ENCODE assay signal across 9 cellular contexts in genomic region chr3:5192568-5193319, GRCh38. TPM values are rescaled to one million over a fixed set of nuclear protein-coding genes. Genes with fewer than 3 reads are reported as not detected.
DNase-seq lines count a peak whose midpoint lies in the region; ATAC-seq and TF ChIP-seq lines count a peak whose summit lies in the region.
"Had no signal": no experiment of that assay in that cellular context is flagged by ENCODE, and none has a peak within 500 bp of the region (broad histone marks: within the 10 kb centered on the region; RNA-seq: fewer than 3 reads in every experiment).

No MANE protein-coding gene starts in this region.

- no peaks in the 10 kb centered on the region for H3K9me3 ChIP-seq in SU-DHL-6 (ENCODE audit: insufficient read depth, low read length)
- H3K9me3 ChIP-seq in mammary epithelial cell (replicated peaks; ENCODE audit: insufficient read depth, low read length), result no peaks in the 10 kb centered on the region

- CTCF ChIA-PET in mammary epithelial cell (lab: Charles Lee; ENCODE audit: low non-redundant PET), result no interaction called here

- H3K36me3 ChIP-seq in SU-DHL-6 (ENCODE audit: low read length) (peaks cover 26% of the 10 kb centered on the region), mammary epithelial cell (ENCODE audit: insufficient read depth, low read length) (peaks cover 6% of the 10 kb centered on the region)

- H3K4me3 ChIP-seq in SU-DHL-6 (ENCODE audit: insufficient read depth, low read length, poor library complexity, severe bottlenecking) (peak overlapping the region; percentile 95), mammary epithelial cell (replicated peaks in 1 of 3; ENCODE audit: insufficient read depth in 1 of 3, low read depth in 2 of 3, low read length in 3 of 3) (no peak overlapping the region)

- intact Hi-C loops in mammary epithelial cell (cut with micrococcal nuclease), result no loop called here

- H2AFZ ChIP-seq in SU-DHL-6 (ENCODE audit: low read depth, low read length, severe bottlenecking) (no peak overlapping the region), mammary epithelial cell (ENCODE audit: low read depth, low read length) (no peak overlapping the region)

- dilution Hi-C loops in mammary epithelial cell (cut with HindIII; ENCODE audit: low sequenced_read_pairs), result no loop called here

- peaks cover 22% of the 10 kb centered on the region for H4K20me1 ChIP-seq in SU-DHL-6 (ENCODE audit: low read depth, low read length)
- no peaks in the 10 kb centered on the region for H4K20me1 ChIP-seq in mammary epithelial cell (ENCODE audit: insufficient read depth, low read length)

- H3K27me3 ChIP-seq in SU-DHL-6 (ENCODE audit: low read length) (no peaks in the 10 kb centered on the region), mammary epithelial cell (ENCODE audit: insufficient read depth, low read length) (no peaks in the 10 kb centered on the region)

- no peaks in the 10 kb centered on the region for H3K9me2 ChIP-seq in SU-DHL-6 (replicated peaks; ENCODE audit: insufficient read depth, low read length)

- H3F3A ChIP-seq in SU-DHL-6 (ENCODE audit: insufficient read depth), result peaks cover 56% of the 10 kb centered on the region

- H3K27ac ChIP-seq in SU-DHL-6 (ENCODE audit: low read depth, low read length), result peak overlapping the region; percentile 88
- no peak overlapping the region for H3K27ac ChIP-seq in mammary epithelial cell (ENCODE audit: insufficient read depth, low read depth, low read length)

- BruUV-seq in mammary epithelial cell (replicated peaks; lab: Mats Ljungman, UMichigan), result no TSS peak

- WGBS in mammary epithelial cell (ENCODE audit: low coverage, missing lambda C conversion rate), result 98% methylated on average over 3 of the region's 3 CpGs

- TF ChIP-seq CTCF in SU-DHL-6 (IDR thresholded peaks at IDR 0.05; ENCODE audit: insufficient read depth, low read length, poor library complexity, severe bottlenecking) (no peak), mammary epithelial cell (conservative IDR thresholded peaks at IDR 0.05 in 1 of 2, IDR thresholded peaks at IDR 0.05 in 1 of 2; ENCODE audit: extremely low read depth in 1 of 2, insufficient read depth in 1 of 2, low read depth in 1 of 2, low read length in 2 of 2) (no peak)

- ATAC-seq in GM19455 (IDR thresholded peaks at IDR 0.05; ENCODE audit: unreplicated experiment), result no peak

- H3K4me1 ChIP-seq in mammary epithelial cell (ENCODE audit: insufficient read depth, low read length), result peaks cover 55% of the 10 kb centered on the region

- H3K79me2 ChIP-seq in SU-DHL-6 (ENCODE audit: insufficient read depth, low read length), result peaks cover 100% of the 10 kb centered on the region
- peaks cover 82% of the 10 kb centered on the region for H3K79me2 ChIP-seq in mammary epithelial cell (ENCODE audit: insufficient read depth, low read length)

- peak; percentile 28 to 42 for DNase-seq in activated CD4-positive, alpha-beta T cell treated with anti-CD3 and anti-CD28 coated beads for 4 hours
- DNase-seq in activated CD4-positive, alpha-beta T cell treated with anti-CD3 and anti-CD28 coated beads for 1 hour, result no peak
- DNase-seq in mammary epithelial cell, result peak; percentile 49
- peak; percentile 69 for DNase-seq in stimulated activated CD8-positive, alpha-beta memory T cell treated with anti-CD3 and anti-CD28 coated beads, Interleukin-4, amount 100 ng/mL, for 48 hours
- DNase-seq in NCI-H82 treated with DMSO at 0.1 percent for 48 hours (lab: John Stamatoyannopoulos, UW; ENCODE audit: unreplicated experiment), result no peak
- no peak for DNase-seq in globus pallidus (ENCODE audit: low spot score)
- DNase-seq: NCI-H1105 treated with DMSO at 0.1 percent for 48 hours had no signal

- peak overlapping the region; percentile 97 for H3K4me2 ChIP-seq in SU-DHL-6 (ENCODE audit: low read depth, low read length, poor library complexity, severe bottlenecking)
- no peak overlapping the region for H3K4me2 ChIP-seq in mammary epithelial cell (ENCODE audit: insufficient read depth, low read depth, low read length)

- H3K9ac ChIP-seq in SU-DHL-6 (ENCODE audit: low read length) (peak overlapping the region; percentile 99), mammary epithelial cell (ENCODE audit: insufficient read depth, low read length) (no peak overlapping the region)

- in situ Hi-C loops in mammary epithelial cell (cut with MboI; ENCODE audit: low sequenced_read_pairs in 2 of 2), result loop anchor here (10.0 to 25.0 kb wide), 2 partner anchors 68 to 205 kb away; partner anchors contain the start of genes ARL8B (in 1 of the 2) and BHLHE40 (in 1 of the 2)

RNA-seq across cellular contexts. Expression of gene EDEM1, which starts 5.2 kb away (rescaled TPM):
- 10 to 100 TPM; 78.0 to 98.0 TPM for total RNA-seq in mammary epithelial cell
- polyA plus RNA-seq in mammary epithelial cell, result 47.0 TPM
- 70.9 TPM for polyA minus RNA-seq in mammary epithelial cell

Comparison
In these comparisons a context has a peak if more than half of its experiments do, and no peak if none do; other contexts are left out.
1. DNase-seq: peak in activated CD4-positive, alpha-beta T cell treated with anti-CD3 and anti-CD28 coated beads for 4 hours (2 of 2), mammary epithelial cell (single experiment) and stimulated activated CD8-positive, alpha-beta memory T cell treated with anti-CD3 and anti-CD28 coated beads, Interleukin-4, amount 100 ng/mL, for 48 hours (single experiment); none in activated CD4-positive, alpha-beta T cell treated with anti-CD3 and anti-CD28 coated beads for 1 hour (single experiment), NCI-H82 treated with DMSO at 0.1 percent for 48 hours (single experiment) and globus pallidus (single experiment).